Comparison of ENCODE assay signal across 11 cellular contexts in genomic region chr2:172693529-172694185, GRCh38. TPM values are rescaled to one million over a fixed set of nuclear protein-coding genes. Genes with fewer than 3 reads are reported as not detected.
A peak's percentile ranks its signal among the peaks of the same experiment; 100 is the strongest.
DNase-seq lines count a peak whose midpoint lies in the region; ATAC-seq and TF ChIP-seq lines count a peak whose summit lies in the region.
"Had no signal": no experiment of that assay in that cellular context is flagged by ENCODE, and none has a peak within 500 bp of the region (broad histone marks: within the 10 kb centered on the region; RNA-seq: fewer than 3 reads in every experiment).

No MANE protein-coding gene starts in this region.

- no peaks in the 10 kb centered on the region for H3K36me3 Mint-ChIP-seq in stimulated activated naive CD8-positive, alpha-beta T cell treated with anti-CD3 and anti-CD28 coated beads, Interleukin-15, Interleukin-2, amounts not matched to agents 100 ng/mL and 50 ng/mL, for 24 hours (ENCODE audit: low read depth)
- no peaks in the 10 kb centered on the region for H3K36me3 Mint-ChIP-seq in dendritic cell treated with granulocyte-macrophage colony-stimulating factor and Interleukin-4, amounts not matched to agents 40 ng/mL and 50 ng/mL, for 4 days (ENCODE audit: low read depth)
- H3K36me3 Mint-ChIP-seq: immature natural killer cell; stimulated activated effector memory CD8-positive, alpha-beta T cell treated with anti-CD3 and anti-CD28 coated beads, Interleukin-12 subunit alpha, Interleukin-12 subunit beta, amount 100 ng/mL, for 72 hours had no signal

- H3K27me3 ChIP-seq in upper lobe of right lung = no peaks in the 10 kb centered on the region

- no peak for TF ChIP-seq CTCF in upper lobe of right lung (IDR thresholded peaks at IDR 0.05)
- no peak for TF ChIP-seq CTCF in omental fat pad (IDR thresholded peaks at IDR 0.05)

- no peaks in the 10 kb centered on the region for H3K4me1 ChIP-seq in upper lobe of right lung

- DNase-seq in stimulated activated naive CD8-positive, alpha-beta T cell treated with anti-CD3 and anti-CD28 coated beads, Interleukin-15, Interleukin-2, amounts not matched to agents 100 U/mL and 50 U/mL, for 24 hours = no peak
- DNase-seq in RPMI7951 (ENCODE audit: low read depth) (peak; percentile 49), upper lobe of right lung (no peak), omental fat pad (ENCODE audit: low spot score) (no peak)
- DNase-seq: immature natural killer cell had no signal

- intact Hi-C loops in dendritic cell treated with granulocyte-macrophage colony-stimulating factor and Interleukin-4, amounts not matched to agents 40 ng/mL and 50 ng/mL, for 4 days (cut with micrococcal nuclease) = no loop called here
- intact Hi-C loops in upper lobe of right lung (cut with DNase I) = no loop called here

- peaks cover 4% of the 10 kb centered on the region for H3K9me3 Mint-ChIP-seq in stimulated activated naive CD8-positive, alpha-beta T cell treated with anti-CD3 and anti-CD28 coated beads, Interleukin-15, Interleukin-2, amounts not matched to agents 100 ng/mL and 50 ng/mL, for 24 hours
- H3K9me3 Mint-ChIP-seq in dendritic cell treated with granulocyte-macrophage colony-stimulating factor and Interleukin-4, amounts not matched to agents 40 ng/mL and 50 ng/mL, for 4 days = peaks cover 8% of the 10 kb centered on the region
- H3K9me3 Mint-ChIP-seq: stimulated activated effector memory CD8-positive, alpha-beta T cell treated with anti-CD3 and anti-CD28 coated beads, Interleukin-12 subunit alpha, Interleukin-12 subunit beta, amount 100 ng/mL, for 72 hours had no signal

- peaks cover 4% of the 10 kb centered on the region for H3K27me3 Mint-ChIP-seq in stimulated activated naive CD8-positive, alpha-beta T cell treated with anti-CD3 and anti-CD28 coated beads, Interleukin-15, Interleukin-2, amounts not matched to agents 100 ng/mL and 50 ng/mL, for 24 hours
- no peaks in the 10 kb centered on the region for H3K27me3 Mint-ChIP-seq in dendritic cell treated with granulocyte-macrophage colony-stimulating factor and Interleukin-4, amounts not matched to agents 40 ng/mL and 50 ng/mL, for 4 days

- H3K4me3 ChIP-seq in upper lobe of right lung = no peak overlapping the region

- no peaks in the 10 kb centered on the region for H3K9me3 ChIP-seq in upper lobe of right lung

- no peak overlapping the region for H3K27ac ChIP-seq in upper lobe of right lung

- ATAC-seq in stimulated activated naive CD8-positive, alpha-beta T cell treated with anti-CD3 and anti-CD28 coated beads, Interleukin-15, Interleukin-2, amounts not matched to agents 100 U/mL and 50 U/mL, for 24 hours = no peak
- peak; percentile 60 for ATAC-seq in upper lobe of right lung
- no peak for ATAC-seq in omental fat pad (ENCODE audit: low FRiP score)
- ATAC-seq in GM21723 (IDR thresholded peaks at IDR 0.05; ENCODE audit: unreplicated experiment) = no peak
- no peak for ATAC-seq in HG02885 (IDR thresholded peaks at IDR 0.05; ENCODE audit: poor library complexity, unreplicated experiment)

- H3K4me1 Mint-ChIP-seq in stimulated activated naive CD8-positive, alpha-beta T cell treated with anti-CD3 and anti-CD28 coated beads, Interleukin-15, Interleukin-2, amounts not matched to agents 100 ng/mL and 50 ng/mL, for 24 hours (ENCODE audit: low read depth) = peaks cover 43% of the 10 kb centered on the region
- H3K4me1 Mint-ChIP-seq in dendritic cell treated with granulocyte-macrophage colony-stimulating factor and Interleukin-4, amounts not matched to agents 40 ng/mL and 50 ng/mL, for 4 days (ENCODE audit: low read depth) = peaks cover 27% of the 10 kb centered on the region
- H3K4me1 Mint-ChIP-seq: neural crest cell had no signal

- H3K4me3 Mint-ChIP-seq in stimulated activated naive CD8-positive, alpha-beta T cell treated with anti-CD3 and anti-CD28 coated beads, Interleukin-15, Interleukin-2, amounts not matched to agents 100 ng/mL and 50 ng/mL, for 24 hours = peak overlapping the region; percentile 40
- no peak overlapping the region for H3K4me3 Mint-ChIP-seq in dendritic cell treated with granulocyte-macrophage colony-stimulating factor and Interleukin-4, amounts not matched to agents 40 ng/mL and 50 ng/mL, for 4 days
- H3K4me3 Mint-ChIP-seq: immature natural killer cell; neural crest cell; stimulated activated effector memory CD8-positive, alpha-beta T cell treated with anti-CD3 and anti-CD28 coated beads, Interleukin-12 subunit alpha, Interleukin-12 subunit beta, amount 100 ng/mL, for 72 hours had no signal

- peak overlapping the region; percentile 84 for H3K27ac Mint-ChIP-seq in stimulated activated naive CD8-positive, alpha-beta T cell treated with anti-CD3 and anti-CD28 coated beads, Interleukin-15, Interleukin-2, amounts not matched to agents 100 ng/mL and 50 ng/mL, for 24 hours
- H3K27ac Mint-ChIP-seq in dendritic cell treated with granulocyte-macrophage colony-stimulating factor and Interleukin-4, amounts not matched to agents 40 ng/mL and 50 ng/mL, for 4 days = peak overlapping the region; percentile 13
- H3K27ac Mint-ChIP-seq: immature natural killer cell; stimulated activated effector memory CD8-positive, alpha-beta T cell treated with anti-CD3 and anti-CD28 coated beads, Interleukin-12 subunit alpha, Interleukin-12 subunit beta, amount 100 ng/mL, for 72 hours had no signal

- H3K36me3 ChIP-seq in upper lobe of right lung = no peaks in the 10 kb centered on the region

RNA-seq across cellular contexts. Expression of gene RAPGEF4, which starts 42.0 kb away (rescaled TPM):
- 2.1 and 2.4 TPM in 2 replicates for total RNA-seq in RPMI7951 (2014; rRNA removed; shearing (Covaris generic))
- 21.8 TPM for total RNA-seq in upper lobe of right lung
- 10 to 100 TPM; 11.7 to 25.6 (median 20.0) TPM for total RNA-seq in omental fat pad
